ENCODE assay signal across 1 cellular context in the genomic region with DNA sequence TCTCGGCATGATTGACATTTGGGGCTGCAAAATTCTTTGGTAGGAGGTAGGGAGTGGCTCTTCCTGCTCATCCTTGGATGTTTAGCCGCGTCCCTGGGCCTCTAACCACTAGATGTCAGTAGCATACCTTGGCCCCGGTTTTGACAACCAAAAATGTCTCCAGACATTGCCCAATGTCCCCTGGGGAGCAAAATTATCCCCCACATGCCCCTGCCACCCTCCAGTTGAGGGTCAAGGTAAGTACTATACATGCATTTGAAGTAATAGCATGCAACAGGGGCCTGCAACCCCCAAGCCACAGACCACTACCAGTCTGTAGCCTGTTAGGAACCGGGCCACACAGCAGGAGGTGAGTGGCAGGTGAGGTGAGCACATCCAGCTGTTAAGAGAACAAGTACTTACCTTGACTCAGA.
A peak's percentile ranks its signal among the peaks of the same experiment; 100 is the strongest.
TF ChIP-seq lines count a peak whose summit lies in the region.

No MANE protein-coding gene starts in this region.

TF ChIP-seq in HCT116, 20 proteins besides CTCF, POLR2A, EP300 and RAD21:
- TF ChIP-seq, protein P1, sequence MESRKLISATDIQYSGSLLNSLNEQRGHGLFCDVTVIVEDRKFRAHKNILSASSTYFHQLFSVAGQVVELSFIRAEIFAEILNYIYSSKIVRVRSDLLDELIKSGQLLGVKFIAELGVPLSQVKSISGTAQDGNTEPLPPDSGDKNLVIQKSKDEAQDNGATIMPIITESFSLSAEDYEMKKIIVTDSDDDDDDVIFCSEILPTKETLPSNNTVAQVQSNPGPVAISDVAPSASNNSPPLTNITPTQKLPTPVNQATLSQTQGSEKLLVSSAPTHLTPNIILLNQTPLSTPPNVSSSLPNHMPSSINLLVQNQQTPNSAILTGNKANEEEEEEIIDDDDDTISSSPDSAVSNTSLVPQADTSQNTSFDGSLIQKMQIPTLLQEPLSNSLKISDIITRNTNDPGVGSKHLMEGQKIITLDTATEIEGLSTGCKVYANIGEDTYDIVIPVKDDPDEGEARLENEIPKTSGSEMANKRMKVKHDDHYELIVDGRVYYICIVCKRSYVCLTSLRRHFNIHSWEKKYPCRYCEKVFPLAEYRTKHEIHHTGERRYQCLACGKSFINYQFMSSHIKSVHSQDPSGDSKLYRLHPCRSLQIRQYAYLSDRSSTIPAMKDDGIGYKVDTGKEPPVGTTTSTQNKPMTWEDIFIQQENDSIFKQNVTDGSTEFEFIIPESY (IDR thresholded peaks at IDR 0.05; ENCODE audit: extremely low read depth, insufficient replicate concordance, low read length): no peak
- TF ChIP-seq EGR1 (IDR thresholded peaks at IDR 0.05; ENCODE audit: low read depth): no peak
- no peak for TF ChIP-seq YY1 (IDR thresholded peaks at IDR 0.05; ENCODE audit: extremely low read depth, insufficient replicate concordance, low read depth, low read length)
- 0 out of 2 replicates have a peak, but pooled peaks have one; percentile 13 for TF ChIP-seq CEBPB (IDR thresholded peaks at IDR 0.05; ENCODE audit: low read depth)
